In the genomic region with DNA sequence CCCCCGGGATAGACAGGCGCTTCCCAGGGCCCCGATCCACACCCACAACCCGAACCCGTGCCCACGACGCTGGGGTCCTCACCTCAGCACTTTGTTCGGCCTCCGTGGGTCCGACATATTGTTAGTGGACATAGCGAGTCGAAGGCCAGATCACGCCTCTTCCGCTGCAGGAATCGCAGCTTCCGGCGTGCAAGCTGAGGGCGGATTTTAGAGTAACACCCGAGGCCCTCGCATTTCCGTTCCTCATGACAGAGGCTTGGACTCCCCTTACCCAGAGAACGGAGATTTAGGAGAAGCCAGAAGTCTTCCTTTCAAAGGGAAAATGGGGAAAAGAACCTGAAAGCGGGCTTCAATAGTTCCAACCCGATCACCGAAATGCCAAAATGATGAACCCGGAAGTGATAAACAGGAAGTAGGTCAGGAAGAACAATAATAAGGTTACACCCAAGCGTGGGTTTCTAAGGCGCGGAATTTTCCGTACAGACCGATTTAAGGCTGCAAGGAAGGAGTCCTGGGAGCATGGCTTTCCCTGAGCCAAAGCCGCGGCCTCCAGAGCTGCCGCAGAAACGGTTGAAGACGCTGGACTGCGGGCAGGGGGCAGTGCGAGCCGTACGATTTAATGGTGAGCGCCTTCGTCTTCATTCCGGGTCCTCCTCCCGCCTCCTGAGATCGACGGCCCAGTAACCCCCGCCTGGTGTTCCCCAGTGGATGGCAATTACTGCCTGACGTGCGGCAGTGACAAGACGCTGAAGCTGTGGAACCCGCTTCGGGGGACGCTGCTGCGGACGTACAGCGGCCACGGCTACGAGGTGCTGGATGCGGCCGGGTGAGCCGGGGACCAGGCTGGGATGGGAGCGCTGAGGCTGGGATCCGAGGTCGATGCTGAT, we compare ENCODE assay signal across 8 cellular contexts. TPM values are rescaled to one million over a fixed set of nuclear protein-coding genes. Genes with fewer than 3 reads are reported as not detected.
DNase-seq lines count a peak whose midpoint lies in the region; ATAC-seq, FAIRE-seq and TF ChIP-seq lines count a peak whose summit lies in the region.

No MANE protein-coding gene starts in this region.

- H3K27ac ChIP-seq in angular gyrus (ENCODE audit: low read depth, low read length) (peak overlapping the region; percentile 99), urinary bladder (ENCODE audit: low read depth) (peak overlapping the region; percentile 94)

- FAIRE-seq in GM18507 (lab: Jason Lieb, UNC): peak; percentile 93

- peaks cover 31% of the 10 kb centered on the region for H3K4me1 Mint-ChIP-seq in T-helper 1 cell treated with Interleukin-12 subunit alpha and Interleukin-12 subunit beta and Interleukin-4 antibody, amounts not matched to agents 30 μg/mL and 1 μg/mL, for 36 hours (ENCODE audit: low read depth)
- peaks cover 27% of the 10 kb centered on the region for H3K4me1 Mint-ChIP-seq in progenitor cell of endocrine pancreas (ENCODE audit: low read depth)

- H3K36me3 Mint-ChIP-seq in T-helper 1 cell treated with Interleukin-12 subunit alpha and Interleukin-12 subunit beta and Interleukin-4 antibody, amounts not matched to agents 30 μg/mL and 1 μg/mL, for 36 hours (ENCODE audit: low read depth): peaks cover 22% of the 10 kb centered on the region
- peaks cover 12% of the 10 kb centered on the region for H3K36me3 Mint-ChIP-seq in progenitor cell of endocrine pancreas (ENCODE audit: insufficient read depth)

- WGBS in urinary bladder: under 1% methylated on average over 64 of the region's 64 CpGs

- DNase-seq in A172 (ENCODE audit: low spot score) (peak; percentile 70), GM18507 (ENCODE audit: extremely low spot score, insufficient read length, low read depth) (peak; percentile 55), NCI-H128 (lab: John Stamatoyannopoulos, UW; ENCODE audit: unreplicated experiment) (peak; percentile 64), left ventricle myocardium superior (peak; percentile 85), progenitor cell of endocrine pancreas (ENCODE audit: low spot score, unreplicated experiment) (peak; percentile 59)

- H3K27me3 Mint-ChIP-seq in T-helper 1 cell treated with Interleukin-12 subunit alpha and Interleukin-12 subunit beta and Interleukin-4 antibody, amounts not matched to agents 30 μg/mL and 1 μg/mL, for 36 hours (ENCODE audit: low read depth): no peaks in the 10 kb centered on the region
- H3K27me3 Mint-ChIP-seq in progenitor cell of endocrine pancreas: no peaks in the 10 kb centered on the region

- no peaks in the 10 kb centered on the region for H3K4me1 ChIP-seq in urinary bladder (ENCODE audit: insufficient read depth)

- H3K9me3 Mint-ChIP-seq in T-helper 1 cell treated with Interleukin-12 subunit alpha and Interleukin-12 subunit beta and Interleukin-4 antibody, amounts not matched to agents 30 μg/mL and 1 μg/mL, for 36 hours: no peaks in the 10 kb centered on the region
- H3K9me3 Mint-ChIP-seq in progenitor cell of endocrine pancreas (ENCODE audit: low read depth): no peaks in the 10 kb centered on the region

- peak overlapping the region; percentile 82 for H3K4me3 ChIP-seq in urinary bladder (ENCODE audit: low read depth, low read length)

- H3K36me3 ChIP-seq in urinary bladder (ENCODE audit: insufficient read depth): peaks cover 2% of the 10 kb centered on the region

- peak; percentile 71 for ATAC-seq in left ventricle myocardium superior

- TF ChIP-seq CTCF in progenitor cell of endocrine pancreas (IDR thresholded peaks at IDR 0.05; ENCODE audit: unreplicated experiment): peak; percentile 16

- H3K27ac Mint-ChIP-seq in T-helper 1 cell treated with Interleukin-12 subunit alpha and Interleukin-12 subunit beta and Interleukin-4 antibody, amounts not matched to agents 30 μg/mL and 1 μg/mL, for 36 hours: peak overlapping the region; percentile 100
- H3K27ac Mint-ChIP-seq in progenitor cell of endocrine pancreas: peak overlapping the region; percentile 100

- peak overlapping the region; percentile 99 for H3K4me3 Mint-ChIP-seq in T-helper 1 cell treated with Interleukin-12 subunit alpha and Interleukin-12 subunit beta and Interleukin-4 antibody, amounts not matched to agents 30 μg/mL and 1 μg/mL, for 36 hours
- H3K4me3 Mint-ChIP-seq in progenitor cell of endocrine pancreas (ENCODE audit: low read depth): peak overlapping the region; percentile 94

- intact Hi-C loops in left ventricle myocardium superior (cut with micrococcal nuclease): no loop called here

RNA-seq across cellular contexts. Expression of gene WDR83, which starts 2.9 kb away (rescaled TPM):
- total RNA-seq in A172 (2014; rRNA removed; shearing (Covaris generic)): 14.9 and 15.1 TPM in 2 replicates
- total RNA-seq in left ventricle myocardium superior: 8.7 TPM
- total RNA-seq in progenitor cell of endocrine pancreas: 16.3 and 17.2 TPM in 2 replicates
- total RNA-seq in urinary bladder: 5.1 TPM
- polyA plus RNA-seq in urinary bladder: 17.5 TPM

RNA-seq across cellular contexts. Expression of gene MAN2B1, which starts 3.0 kb away (rescaled TPM):
- 45.7 and 65.6 TPM in 2 replicates for total RNA-seq in A172 (2014; rRNA removed; shearing (Covaris generic))
- total RNA-seq in left ventricle myocardium superior: 32.5 TPM
- 115 and 120 TPM in 2 replicates for total RNA-seq in progenitor cell of endocrine pancreas
- 31.1 TPM for total RNA-seq in urinary bladder
- 60.0 TPM for polyA plus RNA-seq in urinary bladder

RNA-seq across cellular contexts. Expression of gene DHPS, which starts 12.2 kb away (rescaled TPM):
- total RNA-seq in A172 (2014; rRNA removed; shearing (Covaris generic)): 132 and 170 TPM in 2 replicates
- total RNA-seq in left ventricle myocardium superior: 60.2 TPM
- total RNA-seq in progenitor cell of endocrine pancreas: 92.0 and 106 TPM in 2 replicates
- 29.9 TPM for total RNA-seq in urinary bladder
- 99.0 TPM for polyA plus RNA-seq in urinary bladder

RNA-seq across cellular contexts. Expression of gene GNG14, which starts 18.3 kb away (rescaled TPM):
- total RNA-seq in A172 (2014; rRNA removed; shearing (Covaris generic)): not detected in 2 replicates
- total RNA-seq in left ventricle myocardium superior (not detected), progenitor cell of endocrine pancreas (not detected in 2 replicates), urinary bladder (not detected)
- not detected for polyA plus RNA-seq in urinary bladder

RNA-seq across cellular contexts. Expression of gene FBXW9, which starts 26.9 kb away (rescaled TPM):
- total RNA-seq in A172 (2014; rRNA removed; shearing (Covaris generic)): 16.7 and 21.8 TPM in 2 replicates
- total RNA-seq in left ventricle myocardium superior (1.7 TPM), progenitor cell of endocrine pancreas (14.6 and 15.1 TPM in 2 replicates), urinary bladder (2.6 TPM)
- polyA plus RNA-seq in urinary bladder: 8.9 TPM

Comparison
In these comparisons a context has a peak if more than half of its experiments do, and no peak if none do; other contexts are left out.
1. Peak in every context shown above with its lines: DNase-seq, ATAC-seq, H3K4me3 ChIP-seq and H3K27ac ChIP-seq.